Comparison of ENCODE assay signal across 27 cellular contexts in genomic region chr15:42404461-42405235, GRCh38. TPM values are rescaled to one million over a fixed set of nuclear protein-coding genes. Genes with fewer than 3 reads are reported as not detected.
DNase-seq lines count a peak whose midpoint lies in the region; ATAC-seq, FAIRE-seq and TF ChIP-seq lines count a peak whose summit lies in the region.
"Had no signal": no experiment of that assay in that cellular context is flagged by ENCODE, and none has a peak within 500 bp of the region (broad histone marks: within the 10 kb centered on the region; RNA-seq: fewer than 3 reads in every experiment).

No MANE protein-coding gene starts in this region.

- H4K20me1 ChIP-seq in GM23338 (replicated peaks; ENCODE audit: insufficient read depth): no peaks in the 10 kb centered on the region
- H4K20me1 ChIP-seq: BLaER1 treated with 17β-estradiol and CSF1 and Interleukin-3, amounts not matched to agents 10 nM and 100 nM had no signal

- H3K9me3 ChIP-seq in right atrium auricular region (no peaks in the 10 kb centered on the region), kidney (ENCODE audit: control insufficient read depth in 1 of 2, low read length in 2 of 2) (no peaks in the 10 kb centered on the region), colonic mucosa (no peaks in the 10 kb centered on the region)
- H3K9me3 ChIP-seq: A549, ascending aorta, ovary, SJSA1, thoracic aorta had no signal

- no peak overlapping the region for H3K4me2 ChIP-seq in GM23338
- H3K4me2 ChIP-seq: A549 had no signal

- peak; percentile 20 to 65 for ATAC-seq in left cardiac atrium
- ATAC-seq in GM23338: no peak
- ATAC-seq: A549; activated CD4-positive, CD25-positive, alpha-beta regulatory T cell treated with anti-CD3 and anti-CD28 coated beads, Interleukin-2, amount 50 U/mL, for 24 hours; GM12878; left colon had no signal

- H3K36me3 Mint-ChIP-seq in GM23338 (ENCODE audit: low read depth) (no peaks in the 10 kb centered on the region; the same call in 2 of the 3 replicates), immature natural killer cell (peaks cover 0 to 4% (median 3%) of the 10 kb centered on the region in 3 donors)

- no peak overlapping the region for H3K27ac Mint-ChIP-seq in GM23338
- H3K27ac Mint-ChIP-seq in immature natural killer cell: peak overlapping the region in 1 of 6 donors; percentile 27
- H3K27ac Mint-ChIP-seq: endodermal cell had no signal

- H3K79me2 ChIP-seq in GM23338 (replicated peaks; ENCODE audit: insufficient read depth): no peaks in the 10 kb centered on the region

- H3K9me3 Mint-ChIP-seq in GM23338 (no peaks in the 10 kb centered on the region), immature natural killer cell (no peaks in the 10 kb centered on the region)
- H3K9me3 Mint-ChIP-seq: endodermal cell had no signal

- H3K4me1 ChIP-seq in right atrium auricular region (no peaks in the 10 kb centered on the region), kidney (ENCODE audit: control insufficient read depth in 1 of 2, insufficient read depth in 1 of 2, low read depth in 1 of 2, low read length in 2 of 2) (peaks cover 3 to 4% of the 10 kb centered on the region in 2 donors), colonic mucosa (no peaks in the 10 kb centered on the region), GM23338 (ENCODE audit: insufficient read depth) (no peaks in the 10 kb centered on the region)
- H3K4me1 ChIP-seq: A549, ascending aorta, SJSA1 had no signal

- no peak overlapping the region for H3K27ac ChIP-seq in right atrium auricular region
- H3K27ac ChIP-seq in kidney (ENCODE audit: low read depth in 2 of 2, low read length in 2 of 2): peak overlapping the region; percentile 66 to 69
- H3K27ac ChIP-seq in colonic mucosa: no peak overlapping the region
- no peak overlapping the region for H3K27ac ChIP-seq in GM23338 (ENCODE audit: low read depth)
- H3K27ac ChIP-seq: A549; ascending aorta; BLaER1 treated with 17β-estradiol and CSF1 and Interleukin-3, amounts not matched to agents 10 nM and 100 nM; ovary; SJSA1; thoracic aorta had no signal

- H3K4me3 ChIP-seq in right atrium auricular region (no peak overlapping the region), kidney (ENCODE audit: low read length in 2 of 2) (peak overlapping the region in 1 of 2 donors; percentile 46), colonic mucosa (no peak overlapping the region), GM23338 (no peak overlapping the region)
- H3K4me3 ChIP-seq: A549; ascending aorta; BLaER1 treated with 17β-estradiol and CSF1 and Interleukin-3, amounts not matched to agents 10 nM and 100 nM; GM12878; ovary; SJSA1; thoracic aorta had no signal

- DNase-seq in left cardiac atrium (no peak), right atrium auricular region (ENCODE audit: low spot score) (no peak), kidney (no peak), nucleus accumbens (lab: John Stamatoyannopoulos, UW) (peak in 54 of 56 donors; percentile 40 to 95 (median 85)), colonic mucosa (no peak), GM23338 (ENCODE audit: low spot score) (no peak), NK-92 (lab: John Stamatoyannopoulos, UW; ENCODE audit: unreplicated experiment) (no peak), immature natural killer cell (no peak)
- DNase-seq: activated effector memory CD4-positive, alpha-beta T cell treated with Interleukin-2 at 50 U/mL for 16 hours; endodermal cell; GF-D8; Karpas-422; left colon; NCI-H1417; NCI-H2171; NCI-H82; ovary; stimulated activated CD8-positive, alpha-beta memory T cell treated with anti-CD3 and anti-CD28 coated beads, Interleukin-4, amount 100 ng/mL, for 48 hours; T1000 had no signal

- no peaks in the 10 kb centered on the region for H3K27me3 ChIP-seq in right atrium auricular region
- no peaks in the 10 kb centered on the region for H3K27me3 ChIP-seq in colonic mucosa
- no peaks in the 10 kb centered on the region for H3K27me3 ChIP-seq in GM23338 (ENCODE audit: insufficient read depth)
- H3K27me3 ChIP-seq: ascending aorta; BLaER1 treated with 17β-estradiol and CSF1 and Interleukin-3, amounts not matched to agents 10 nM and 100 nM; ovary; SJSA1 had no signal

- H3K4me3 Mint-ChIP-seq in GM23338: no peak overlapping the region
- H3K4me3 Mint-ChIP-seq in immature natural killer cell: no peak overlapping the region
- H3K4me3 Mint-ChIP-seq: endodermal cell had no signal

- H3K9me2 ChIP-seq in GM23338 (ENCODE audit: insufficient read depth): no peaks in the 10 kb centered on the region

- H3K36me3 ChIP-seq in right atrium auricular region (peaks cover 2% of the 10 kb centered on the region), kidney (ENCODE audit: control insufficient read depth in 1 of 2, insufficient read depth in 2 of 2, low read length in 2 of 2) (peaks cover 11% of the 10 kb centered on the region in 2 donors), colonic mucosa (no peaks in the 10 kb centered on the region), GM23338 (ENCODE audit: insufficient read depth) (no peaks in the 10 kb centered on the region)
- H3K36me3 ChIP-seq: ovary, SJSA1 had no signal

- TF ChIP-seq CTCF in right atrium auricular region (IDR thresholded peaks at IDR 0.05) (no peak), kidney (IDR thresholded peaks at IDR 0.05; ENCODE audit: borderline replicate concordance, extremely low read depth, insufficient read depth) (no peak), colonic mucosa (IDR thresholded peaks at IDR 0.05) (no peak), GM23338 (conservative IDR thresholded peaks at IDR 0.05; ENCODE audit: low read depth in 2 of 2) (no peak)

- H2AFZ ChIP-seq in GM23338: no peak overlapping the region

- intact Hi-C loops in left cardiac atrium (cut with DNase I) (no loop called here), kidney (cut with DNase I) (no loop called here), colonic mucosa (cut with DNase I) (no loop called here)

- H3F3A ChIP-seq in GM23338 (replicated peaks; ENCODE audit: low read depth): no peaks in the 10 kb centered on the region

- no peak for FAIRE-seq in kidney (lab: Jason Lieb, UNC)
- FAIRE-seq: A549, GM12878 had no signal

- peaks cover 4% of the 10 kb centered on the region for H3K27me3 Mint-ChIP-seq in GM23338 (ENCODE audit: insufficient read depth, low read depth, poor library complexity)
- peaks cover 0 to 4% (median 2%) of the 10 kb centered on the region in 3 donors for H3K27me3 Mint-ChIP-seq in immature natural killer cell (ENCODE audit: low read depth in 3 of 3)

- H3K9ac ChIP-seq in kidney (ENCODE audit: low read length in 2 of 2) (no peak overlapping the region), colonic mucosa (ENCODE audit: low read depth in 2 of 2, low read length in 2 of 2) (no peak overlapping the region)
- H3K9ac ChIP-seq: BLaER1 treated with 17β-estradiol and CSF1 and Interleukin-3, amounts not matched to agents 10 nM and 100 nM had no signal

- H3K4me1 Mint-ChIP-seq in GM23338 (no peaks in the 10 kb centered on the region; the same call in 2 of the 3 replicates), immature natural killer cell (peaks cover 22 to 33% of the 10 kb centered on the region in 2 donors)
- H3K4me1 Mint-ChIP-seq: endodermal cell had no signal

TF ChIP-seq in GM23338, 12 proteins besides CTCF, POLR2A, EP300 and RAD21:
- TF ChIP-seq, protein P1, sequence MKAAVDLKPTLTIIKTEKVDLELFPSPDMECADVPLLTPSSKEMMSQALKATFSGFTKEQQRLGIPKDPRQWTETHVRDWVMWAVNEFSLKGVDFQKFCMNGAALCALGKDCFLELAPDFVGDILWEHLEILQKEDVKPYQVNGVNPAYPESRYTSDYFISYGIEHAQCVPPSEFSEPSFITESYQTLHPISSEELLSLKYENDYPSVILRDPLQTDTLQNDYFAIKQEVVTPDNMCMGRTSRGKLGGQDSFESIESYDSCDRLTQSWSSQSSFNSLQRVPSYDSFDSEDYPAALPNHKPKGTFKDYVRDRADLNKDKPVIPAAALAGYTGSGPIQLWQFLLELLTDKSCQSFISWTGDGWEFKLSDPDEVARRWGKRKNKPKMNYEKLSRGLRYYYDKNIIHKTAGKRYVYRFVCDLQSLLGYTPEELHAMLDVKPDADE (IDR thresholded peaks at IDR 0.05): no peak
- no peak for TF ChIP-seq EZH2 (IDR thresholded peaks at IDR 0.05; ENCODE audit: low read depth, unreplicated experiment)
- no peak for TF ChIP-seq REST (IDR thresholded peaks at IDR 0.05; ENCODE audit: unreplicated experiment)
- TF ChIP-seq NANOG (IDR thresholded peaks at IDR 0.05; ENCODE audit: borderline replicate concordance): no peak
- no peak for TF ChIP-seq CREB1 (CRISPR knock-in tag; IDR thresholded peaks at IDR 0.05; ENCODE audit: low read depth)
- TF ChIP-seq POLR2AphosphoS5 (IDR thresholded peaks at IDR 0.05; ENCODE audit: low read depth): no peak
- no peak for TF ChIP-seq JUNB (IDR thresholded peaks at IDR 0.05; ENCODE audit: unreplicated experiment)
- no peak for TF ChIP-seq STAT1 (IDR thresholded peaks at IDR 0.05; ENCODE audit: unreplicated experiment)

RNA-seq across cellular contexts. Expression of gene CAPN3, which starts 45.3 kb away (rescaled TPM):
- total RNA-seq in left cardiac atrium (10 to 100 TPM in 1 of 2 donors, 1 to 10 TPM in 1; 8.7 to 10.6 TPM), right atrium auricular region (1 to 10 TPM; 5.3 to 8.6 TPM), kidney (12.9 TPM), colonic mucosa (1 to 10 TPM; 6.8 TPM)
- polyA plus RNA-seq in kidney (ENCODE audit: insufficient read depth, low read depth, low replicate concordance) (39.7 TPM), GM23338 (2016; fragmentation: Nextera tagmentation; extraction: Ambion mirVana) (0.37 and 0.84 TPM in 2 replicates), immature natural killer cell (1 to 10 TPM in 2 of 3 donors, not detected in 1; 1.9 to 2.3 TPM)
- 1.1 and 2.1 TPM in 2 replicates for total RNA-seq in GM23338 (2014; rRNA removed; shearing (Covaris generic))
- total RNA-seq: HT-29 had no signal

Comparison
In these comparisons a context has a peak if more than half of its experiments do, and no peak if none do; other contexts are left out.
1. DNase-seq: peak in nucleus accumbens (54 of 56); none in left cardiac atrium (single experiment), right atrium auricular region (single experiment), kidney (single experiment), colonic mucosa (single experiment), GM23338 (single experiment), NK-92 (single experiment) and immature natural killer cell (0 of 3).
2. H3K27ac ChIP-seq: peak in kidney (2 of 2); none in right atrium auricular region (0 of 2), colonic mucosa (single experiment) and GM23338 (single experiment).